ENCODE assay signal across 19 cellular contexts in genomic region chr15:31781261-31781660, GRCh38.
"Had no signal": no experiment of that assay in that cellular context is flagged by ENCODE, and none has a peak within 500 bp of the region (broad histone marks: within the 10 kb centered on the region; RNA-seq: fewer than 3 reads in every experiment).

No MANE protein-coding gene starts in this region.

- H3K9me3 ChIP-seq: SJCRH30 had no signal

- H3K27ac ChIP-seq: KMS-11, SJCRH30 had no signal

- DNase-seq: Kasumi-1, MM.1S, NCI-H1092 treated with DMSO at 0.1 percent for 48 hours, NCI-H1436, NCI-H187, NCI-H2029 treated with DMSO at 0.1 percent for 48 hours, NCI-H2107, NCI-H2227 treated with DMSO at 0.1 percent for 48 hours, NCI-H510A, NCI-H524 treated with DMSO at 0.1 percent for 48 hours, NCI-H69, NCI-H774, PC-3, SHP77 treated with DMSO at 0.1 percent for 48 hours, SJCRH30 had no signal

- H3K27me3 ChIP-seq: SJCRH30 had no signal

- ATAC-seq: K562, Panc1, PC-3, SK-N-SH treated with all-trans-retinoic acid at 6 μM for 48 hours had no signal

- H3K4me3 ChIP-seq: K562, SJCRH30 had no signal

- H3K36me3 ChIP-seq: SJCRH30 had no signal
